7 cellular contexts compared by ENCODE assay signal in the genomic region with DNA sequence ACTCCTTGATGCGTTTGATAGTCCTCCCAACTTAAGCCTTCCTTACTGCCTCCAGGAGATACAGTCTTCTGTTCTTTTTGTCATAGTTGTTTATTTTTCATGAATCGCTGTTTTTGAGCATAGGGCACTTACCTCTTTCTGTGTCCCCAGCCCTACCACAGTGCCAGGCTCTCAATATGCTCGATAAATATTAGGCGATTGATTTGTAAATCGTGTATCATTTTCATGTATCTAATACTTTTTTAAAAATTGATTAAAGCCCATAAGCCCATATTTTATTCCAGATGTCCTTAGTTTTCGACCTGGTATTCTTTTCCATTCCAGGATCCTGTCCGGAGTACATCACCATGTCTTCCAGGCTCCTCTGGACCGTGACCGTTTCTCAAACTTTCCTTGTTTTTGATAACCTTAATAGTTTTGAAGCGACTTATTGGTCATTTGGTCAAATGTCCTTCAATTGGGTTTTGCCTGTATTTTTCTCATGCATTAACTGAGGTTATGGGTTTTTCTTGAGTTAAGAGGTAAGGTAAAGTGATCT. TPM values are rescaled to one million over a fixed set of nuclear protein-coding genes. Genes with fewer than 3 reads are reported as not detected.
DNase-seq lines count a peak whose midpoint lies in the region; ATAC-seq and TF ChIP-seq lines count a peak whose summit lies in the region.

No MANE protein-coding gene starts in this region.

- WGBS in spleen, 5 donors: 58 to 61% (median 59%) methylated on average over 10 of the region's 10 CpGs

- H3K4me3 ChIP-seq in SJCRH30 (peak overlapping the region; percentile 71), fibroblast of the aortic adventitia (ENCODE audit: low read depth, low read length) (peak overlapping the region; percentile 97), spleen (peak overlapping the region; percentile 41 to 78 (median 60))

- no peak for DNase-seq in SJCRH30
- no peak for DNase-seq in fibroblast of the aortic adventitia (ENCODE audit: low read depth)
- DNase-seq in spleen: no peak
- DNase-seq in COR-L47 (lab: John Stamatoyannopoulos, UW): no peak
- no peak for DNase-seq in posterior vena cava (ENCODE audit: low spot score)

- no peak for TF ChIP-seq POLR2A in spleen (IDR thresholded peaks at IDR 0.05)

- TF ChIP-seq CTCF in fibroblast of the aortic adventitia (IDR thresholded peaks at IDR 0.05; ENCODE audit: insufficient read depth, low read length): no peak
- no peak for TF ChIP-seq CTCF in spleen (IDR thresholded peaks at IDR 0.05 in 8 of 11, conservative IDR thresholded peaks at IDR 0.05 in 3 of 11)

- H3K27me3 ChIP-seq in SJCRH30 (no peaks in the 10 kb centered on the region), spleen (replicated peaks in 1 of 7) (no peaks in the 10 kb centered on the region)

- H3K27ac ChIP-seq in SJCRH30 (peak overlapping the region; percentile 89; the same call in 1 of the 2 replicates), spleen (peak overlapping the region; percentile 91 to 99 (median 98))

- H3K4me1 ChIP-seq in SJCRH30: peaks cover 4% of the 10 kb centered on the region
- H3K4me1 ChIP-seq in spleen: peaks cover 13 to 47% (median 41%) of the 10 kb centered on the region in 6 donors

- H3K9me3 ChIP-seq in SJCRH30 (replicated peaks) (no peaks in the 10 kb centered on the region), spleen (no peaks in the 10 kb centered on the region)

- intact Hi-C loops in spleen (cut with DNase I; ENCODE audit: low total_unique reads): no loop called here
- intact Hi-C loops in posterior vena cava (cut with DNase I): no loop called here

- H3K36me3 ChIP-seq in SJCRH30 (peaks cover 8% of the 10 kb centered on the region; the same call in 1 of the 2 replicates), spleen (peaks cover 0 to 19% (median 4%) of the 10 kb centered on the region in 6 donors)

- ATAC-seq in GM18907 (IDR thresholded peaks at IDR 0.05; ENCODE audit: unreplicated experiment): peak; percentile 38
- ATAC-seq in HG02623 (IDR thresholded peaks at IDR 0.05; ENCODE audit: unreplicated experiment): peak; percentile 18

RNA-seq across cellular contexts. Expression of gene MMADHC, which starts 0.4 kb away (rescaled TPM):
- 99.3 and 104 TPM in 2 replicates for total RNA-seq in SJCRH30 (2014; rRNA removed; shearing (Covaris generic))
- total RNA-seq in fibroblast of the aortic adventitia (ENCODE audit: low replicate concordance): 169 and 177 TPM in 2 replicates
- 10 to 100 TPM; 64.6 to 85.6 (median 73.3) TPM for total RNA-seq in spleen
- 10 to 100 TPM; 38.0 to 57.7 (median 54.0) TPM for polyA plus RNA-seq in spleen
- total RNA-seq in posterior vena cava: 10 to 100 TPM; 73.3 to 81.5 TPM
